Comparison of ENCODE assay signal across 18 cellular contexts in the genomic region with DNA sequence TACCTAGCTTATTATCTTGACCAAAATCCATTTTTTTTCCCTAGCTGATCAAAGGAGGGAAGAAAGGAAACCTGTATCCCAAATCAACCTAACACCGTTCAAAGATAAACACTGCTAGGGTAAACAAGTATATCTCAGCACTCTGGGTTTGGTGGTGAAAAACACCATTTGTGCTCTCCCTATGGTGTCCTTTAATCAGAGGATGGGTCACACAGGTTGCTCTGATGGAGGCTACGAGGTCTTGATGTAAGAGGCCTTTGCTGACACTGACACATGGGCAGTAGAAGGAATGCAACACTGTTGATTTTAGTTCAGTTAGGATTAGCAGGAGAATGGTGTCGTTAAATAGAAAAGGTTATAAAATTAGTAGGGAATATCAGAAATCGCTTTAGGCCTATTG.
DNase-seq lines count a peak whose midpoint lies in the region; TF ChIP-seq lines count a peak whose summit lies in the region.
"Had no signal": no experiment of that assay in that cellular context is flagged by ENCODE, and none has a peak within 500 bp of the region (broad histone marks: within the 10 kb centered on the region; RNA-seq: fewer than 3 reads in every experiment).

No MANE protein-coding gene starts in this region.

- H3K27ac Mint-ChIP-seq in endodermal cell (no peak overlapping the region), nephron progenitor cell (peak overlapping the region; percentile 44)
- H3K27ac Mint-ChIP-seq: B cell; CD8-positive, alpha-beta T cell; HFFc6 had no signal

- H3K4me3 ChIP-seq in endodermal cell (ENCODE audit: low read length) (no peak overlapping the region), osteoblast (ENCODE audit: insufficient read depth, low read length) (no peak overlapping the region)
- H3K4me3 ChIP-seq: BLaER1, HAP-1 had no signal

- no peak for TF ChIP-seq CTCF in endodermal cell (conservative IDR thresholded peaks at IDR 0.05)
- no peak for TF ChIP-seq CTCF in nephron progenitor cell (IDR thresholded peaks at IDR 0.05)
- no peak for TF ChIP-seq CTCF in osteoblast (IDR thresholded peaks at IDR 0.05; ENCODE audit: extremely low read depth, low read depth, low read length)

- H3K27me3 Mint-ChIP-seq in endodermal cell (ENCODE audit: insufficient read depth) (no peaks in the 10 kb centered on the region), nephron progenitor cell (ENCODE audit: low read depth, poor library complexity) (no peaks in the 10 kb centered on the region)
- H3K27me3 Mint-ChIP-seq: B cell; CD4-positive, CD25-positive, alpha-beta regulatory T cell had no signal

- no peaks in the 10 kb centered on the region for H3K79me2 ChIP-seq in osteoblast (ENCODE audit: insufficient read depth, low read length)

- no peak overlapping the region for H2AFZ ChIP-seq in osteoblast (ENCODE audit: low read length)

- H3K9me3 Mint-ChIP-seq in endodermal cell (no peaks in the 10 kb centered on the region), nephron progenitor cell (no peaks in the 10 kb centered on the region)
- H3K9me3 Mint-ChIP-seq: CD8-positive, alpha-beta T cell had no signal

- no peaks in the 10 kb centered on the region for H3K27me3 ChIP-seq in endodermal cell (ENCODE audit: control insufficient read depth, insufficient read depth, low read length, poor library complexity, severe bottlenecking)
- no peaks in the 10 kb centered on the region for H3K27me3 ChIP-seq in osteoblast (ENCODE audit: insufficient read depth, low read length)
- H3K27me3 ChIP-seq: BLaER1 had no signal

- H3K36me3 ChIP-seq in endodermal cell (ENCODE audit: control insufficient read depth, insufficient read depth, low read length): no peaks in the 10 kb centered on the region
- H3K36me3 ChIP-seq in osteoblast (ENCODE audit: insufficient read depth, low read length): no peaks in the 10 kb centered on the region
- H3K36me3 ChIP-seq: BLaER1, HAP-1 had no signal

- DNase-seq in DMS53 (lab: John Stamatoyannopoulos, UW) (peak; percentile 15), DMS53 treated with DMSO at 0.1 percent for 48 hours (lab: John Stamatoyannopoulos, UW; ENCODE audit: unreplicated experiment) (no peak), endodermal cell (peak; percentile 40), nephron progenitor cell (no peak), pons (ENCODE audit: low spot score) (no peak), osteoblast (ENCODE audit: insufficient read length, low spot score, missing footprints) (no peak)
- DNase-seq in stimulated activated CD4-positive, alpha-beta T cell treated with anti-CD3 and anti-CD28 coated beads, Interleukin-4, amount 100 ng/mL, for 4 hours: no peak
- DNase-seq: CD4-positive, CD25-positive, alpha-beta regulatory T cell; CD8-positive, alpha-beta T cell; DMS 273 treated with DMSO at 0.1 percent for 48 hours; DND-41; GOT3; HFFc6 had no signal

- H3K4me3 Mint-ChIP-seq in endodermal cell (no peak overlapping the region), nephron progenitor cell (no peak overlapping the region)
- H3K4me3 Mint-ChIP-seq: B cell; CD4-positive, CD25-positive, alpha-beta regulatory T cell; CD8-positive, alpha-beta T cell; HFFc6 had no signal

- H3K4me2 ChIP-seq in osteoblast (ENCODE audit: insufficient read depth, low read length): no peak overlapping the region
- H3K4me2 ChIP-seq: BLaER1 had no signal

- H3K9me3 ChIP-seq in endodermal cell (ENCODE audit: control insufficient read depth, low read length): peaks cover 2% of the 10 kb centered on the region
- H3K9me3 ChIP-seq in osteoblast (ENCODE audit: low read depth, low read length): no peaks in the 10 kb centered on the region
- H3K9me3 ChIP-seq: BLaER1, HAP-1 had no signal

- H3K27ac ChIP-seq in endodermal cell (ENCODE audit: low read depth, low read length) (no peak overlapping the region), osteoblast (ENCODE audit: low read depth, low read length) (no peak overlapping the region)
- H3K27ac ChIP-seq: 22Rv1, BLaER1, C4-2B had no signal

- H3K4me1 Mint-ChIP-seq in endodermal cell (peaks cover 25% of the 10 kb centered on the region), nephron progenitor cell (peaks cover 33% of the 10 kb centered on the region)
- H3K4me1 Mint-ChIP-seq: B cell; CD4-positive, CD25-positive, alpha-beta regulatory T cell had no signal

- H4K20me1 ChIP-seq in osteoblast (ENCODE audit: insufficient read depth, low read length): no peaks in the 10 kb centered on the region
- H4K20me1 ChIP-seq: BLaER1 had no signal

- no peak overlapping the region for H3K9ac ChIP-seq in endodermal cell (ENCODE audit: extremely low read depth, low read length, poor library complexity, severe bottlenecking)
- H3K9ac ChIP-seq: BLaER1 had no signal

- H3K36me3 Mint-ChIP-seq in endodermal cell (ENCODE audit: low read depth): no peaks in the 10 kb centered on the region
- no peaks in the 10 kb centered on the region for H3K36me3 Mint-ChIP-seq in nephron progenitor cell (ENCODE audit: low read depth)
- H3K36me3 Mint-ChIP-seq: CD4-positive, CD25-positive, alpha-beta regulatory T cell; CD8-positive, alpha-beta T cell had no signal

- 57 to 67% methylated on average over 3 to 4 of the region's 4 CpGs for WGBS in endodermal cell (ENCODE audit: insufficient coverage in 1 of 2, insufficient read length in 1 of 2), 2 experiments

- H3K4me1 ChIP-seq in endodermal cell (ENCODE audit: control insufficient read depth, insufficient read depth, low read length) (peaks cover 9% of the 10 kb centered on the region), osteoblast (ENCODE audit: insufficient read depth, low read length) (no peaks in the 10 kb centered on the region)
- H3K4me1 ChIP-seq: BLaER1, HAP-1 had no signal

Comparison
In these comparisons a context has a peak if more than half of its experiments do, and no peak if none do; other contexts are left out.
1. DNase-seq: peak in DMS53 (single experiment) and endodermal cell (single experiment); none in DMS53 treated with DMSO at 0.1 percent for 48 hours (single experiment), nephron progenitor cell (single experiment), pons (single experiment), osteoblast (single experiment) and stimulated activated CD4-positive, alpha-beta T cell treated with anti-CD3 and anti-CD28 coated beads, Interleukin-4, amount 100 ng/mL, for 4 hours (0 of 2).